In the genomic region with DNA sequence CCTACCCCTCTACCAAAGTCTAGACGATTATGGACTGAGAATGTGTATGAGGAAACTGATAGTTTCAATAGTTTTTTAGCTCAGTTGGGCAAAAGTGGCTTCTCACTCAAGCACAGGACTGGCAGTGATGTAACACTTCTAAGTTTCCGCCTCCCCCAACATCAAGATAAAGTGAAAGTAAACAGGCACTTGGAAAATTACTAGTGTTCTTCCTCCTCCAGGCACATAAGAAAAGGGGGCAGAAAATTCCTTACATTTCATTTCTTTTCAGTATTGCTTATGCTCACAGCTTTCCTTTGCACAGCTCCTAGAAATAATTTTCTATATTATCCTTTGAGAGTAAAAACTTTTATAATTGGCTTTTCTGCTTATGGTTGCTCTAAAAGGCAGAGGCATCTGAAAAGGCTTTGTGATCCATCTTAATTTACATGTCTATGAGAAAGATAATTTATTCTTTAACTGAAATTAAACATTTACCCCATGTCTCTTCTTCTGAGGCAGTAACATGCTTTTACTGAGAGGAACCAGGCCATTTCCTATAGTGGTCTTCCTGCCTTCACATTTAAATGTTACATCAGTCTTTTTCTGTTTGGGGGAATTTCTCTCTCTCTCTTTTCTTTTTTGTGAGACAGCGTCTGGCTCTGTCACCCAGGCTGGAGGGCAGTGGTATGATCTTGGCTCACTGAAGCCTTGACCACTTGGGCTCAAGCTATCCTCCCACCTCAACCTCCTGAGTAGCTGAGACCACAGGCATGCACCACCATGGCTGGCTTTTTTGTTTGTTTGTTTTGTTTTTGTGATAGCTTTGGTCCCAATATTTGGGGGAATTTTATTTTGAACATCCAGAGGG, we compare ENCODE assay signal across 8 cellular contexts.
DNase-seq lines count a peak whose midpoint lies in the region; TF ChIP-seq lines count a peak whose summit lies in the region.

No MANE protein-coding gene starts in this region.

- WGBS in transverse colon (ENCODE audit: low coverage in 1 of 2), 2 donors, result 1 to 4% methylated on average over 3 of the region's 3 CpGs

- intact Hi-C loops in transverse colon (cut with DNase I; ENCODE audit: low total_unique reads), result loop anchor here (10.0 kb wide), 1 partner anchor 61 kb away; the partner anchor contains the start of gene EEF1A1

- H3K36me3 ChIP-seq in H7 (replicated peaks; ENCODE audit: control insufficient read depth, insufficient read depth, low read length) (no peaks in the 10 kb centered on the region), Karpas-422 (ENCODE audit: insufficient read depth, low read length) (no peaks in the 10 kb centered on the region), transverse colon (no peaks in the 10 kb centered on the region)

- no peak for TF ChIP-seq CTCF in mesothelial cell of epicardium (IDR thresholded peaks at IDR 0.05; ENCODE audit: unreplicated experiment)
- peak in 1 of 5 experiments; percentile 7 for TF ChIP-seq CTCF in transverse colon (IDR thresholded peaks at IDR 0.05)

- peak overlapping the region; percentile 60 for H3K9ac ChIP-seq in Karpas-422 (ENCODE audit: low read length)

- no peaks in the 10 kb centered on the region for H4K20me1 ChIP-seq in Karpas-422 (ENCODE audit: insufficient read depth, low read depth, low read length)

- H3K4me1 ChIP-seq in Karpas-422 (ENCODE audit: low read length) (peaks cover 18% of the 10 kb centered on the region), transverse colon (peaks cover 7 to 26% (median 24%) of the 10 kb centered on the region in 4 donors)

- no peaks in the 10 kb centered on the region for H3K9me3 ChIP-seq in Karpas-422 (ENCODE audit: low read length)
- H3K9me3 ChIP-seq in transverse colon, result no peaks in the 10 kb centered on the region

- H3K36me3 Mint-ChIP-seq in mesothelial cell of epicardium, result peaks cover 3% of the 10 kb centered on the region

- TF ChIP-seq EP300 in transverse colon (IDR thresholded peaks at IDR 0.05; ENCODE audit: low read depth), result no peak

- peak overlapping the region; percentile 77 for H3K4me2 ChIP-seq in Karpas-422 (ENCODE audit: low read depth, low read length, poor library complexity, severe bottlenecking)

- no peaks in the 10 kb centered on the region for H3K9me2 ChIP-seq in Karpas-422 (replicated peaks; ENCODE audit: insufficient read depth, low read length)

- peaks cover 23% of the 10 kb centered on the region for H3K4me1 Mint-ChIP-seq in mesothelial cell of epicardium

- H3K27ac ChIP-seq in Karpas-422 (ENCODE audit: low read length) (peak overlapping the region; percentile 69), transverse colon (peak overlapping the region; percentile 90 to 93 (median 93))

- H3K27me3 ChIP-seq in H7 (ENCODE audit: control insufficient read depth, insufficient read depth, low read length) (no peaks in the 10 kb centered on the region), Karpas-422 (ENCODE audit: low read length) (no peaks in the 10 kb centered on the region), transverse colon (no peaks in the 10 kb centered on the region)

- no peak overlapping the region for H3K4me3 ChIP-seq in H7 (ENCODE audit: insufficient read depth, low read depth, low read length)
- H3K4me3 ChIP-seq in Karpas-422 (ENCODE audit: low read length), result peak overlapping the region; percentile 50
- H3K4me3 ChIP-seq in transverse colon, result peak overlapping the region in 3 of 4 donors; percentile 6 to 36 (median 9)

- H2AFZ ChIP-seq in Karpas-422 (ENCODE audit: low read length), result peak overlapping the region; percentile 90

- peak overlapping the region; percentile 38 for H3K4me3 Mint-ChIP-seq in mesothelial cell of epicardium

- DNase-seq in activated CD4-positive, CD25-positive, alpha-beta regulatory T cell treated with anti-CD3 and anti-CD28 coated beads, Interleukin-2, amount 50 U/mL, for 16 hours (ENCODE audit: low read depth, low spot score), result peak; percentile 24
- DNase-seq in activated CD4-positive, CD25-positive, alpha-beta regulatory T cell treated with anti-CD3 and anti-CD28 coated beads, Interleukin-2, amount 50 U/mL, for 72 hours, result no peak
- DNase-seq in H7 (peak; percentile 51), Karpas-422 (peak; percentile 77), UCSD-AML1 (lab: John Stamatoyannopoulos, UW; ENCODE audit: unreplicated experiment) (peak; percentile 30), mesothelial cell of epicardium (ENCODE audit: low spot score in 2 of 2, unreplicated experiment in 2 of 2) (no peak), transverse colon (peak; percentile 47)
- peak; percentile 17 for DNase-seq in effector CD4-positive, alpha-beta T cell

- no peaks in the 10 kb centered on the region for H3K27me3 Mint-ChIP-seq in mesothelial cell of epicardium (ENCODE audit: low read depth)

- peaks cover 2% of the 10 kb centered on the region for H3K9me3 Mint-ChIP-seq in mesothelial cell of epicardium

- H3K79me2 ChIP-seq in Karpas-422 (ENCODE audit: low read length), result no peaks in the 10 kb centered on the region

- peak; percentile 22 for TF ChIP-seq POLR2A in transverse colon (IDR thresholded peaks at IDR 0.05)

- in situ Hi-C loops in transverse colon (cut with MboI; ENCODE audit: low pct_ligation_motif_present in 1 of 4, low pct_unique_long_range_greater_than_20kb in 1 of 4, low sequenced_read_pairs in 3 of 4), result no loop called here

- peak overlapping the region; percentile 100 for H3K27ac Mint-ChIP-seq in mesothelial cell of epicardium

Comparison
In these comparisons a context has a peak if more than half of its experiments do, and no peak if none do; other contexts are left out.
1. DNase-seq: peak in activated CD4-positive, CD25-positive, alpha-beta regulatory T cell treated with anti-CD3 and anti-CD28 coated beads, Interleukin-2, amount 50 U/mL, for 16 hours (single experiment), H7 (single experiment), Karpas-422 (single experiment), UCSD-AML1 (single experiment), effector CD4-positive, alpha-beta T cell (single experiment) and transverse colon (single experiment); none in activated CD4-positive, CD25-positive, alpha-beta regulatory T cell treated with anti-CD3 and anti-CD28 coated beads, Interleukin-2, amount 50 U/mL, for 72 hours (single experiment) and mesothelial cell of epicardium (0 of 2).